19 cellular contexts compared by ENCODE assay signal in the genomic region with DNA sequence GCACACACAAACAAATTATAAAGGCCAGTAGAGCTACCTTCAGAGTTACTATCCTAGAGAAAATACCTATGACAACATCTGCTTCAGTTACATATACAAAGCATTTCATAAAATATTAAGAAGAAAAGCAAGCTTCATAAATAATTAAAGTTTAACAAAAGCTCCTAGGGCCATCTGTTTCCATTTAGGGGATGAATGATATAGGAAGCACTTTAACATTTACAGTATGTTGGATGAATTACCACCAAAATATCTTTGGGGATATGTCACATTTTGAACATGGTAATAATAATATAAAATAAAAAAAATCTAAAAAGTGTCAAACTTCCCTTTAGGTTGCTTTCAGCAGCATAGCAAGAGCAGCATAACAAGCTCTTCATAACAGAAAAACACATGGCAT.
"Had no signal": no experiment of that assay in that cellular context is flagged by ENCODE, and none has a peak within 500 bp of the region (broad histone marks: within the 10 kb centered on the region; RNA-seq: fewer than 3 reads in every experiment).

No MANE protein-coding gene starts in this region.

- H2AFZ ChIP-seq: parathyroid adenoma had no signal

- ATAC-seq: gastroesophageal sphincter; left colon; psoas muscle; sciatic nerve; stimulated activated memory B cell treated with anti-CD40 and anti-IgM and Interleukin-4, amounts not matched to agents 10 μg/mL and 1 μg/mL and 100 μg/mL, for 72 hours; upper lobe of right lung had no signal

- H3K4me3 ChIP-seq: gastroesophageal sphincter, psoas muscle, spleen, tibial nerve, upper lobe of right lung had no signal

- H3K79me2 ChIP-seq: parathyroid adenoma had no signal

- H3K27me3 ChIP-seq: gastroesophageal sphincter, spleen, tibial nerve, upper lobe of right lung had no signal

- H3K9ac ChIP-seq: parathyroid adenoma had no signal

- DNase-seq: cerebellar nuclear complex; dermis blood vessel endothelial cell; head of caudate nucleus; hippocampal formation; left colon; mesendoderm; naive B cell; nephron progenitor cell; psoas muscle; spleen; stimulated activated CD4-positive, alpha-beta T cell treated with anti-CD3 and anti-CD28 coated beads, Interleukin-15, amount 100 ng/mL, for 24 hours; stimulated activated CD4-positive, alpha-beta T cell treated with anti-CD3 and anti-CD28 coated beads, Interleukin-1b, Interleukin-23, amount 100 ng/mL, for 48 hours; stimulated activated CD4-positive, alpha-beta T cell treated with anti-CD3 and anti-CD28 coated beads, Interleukin-4, amount 100 ng/mL, for 24 hours; upper lobe of right lung had no signal

- H3K9me3 ChIP-seq: gastroesophageal sphincter, psoas muscle, upper lobe of right lung had no signal

- H3K27ac ChIP-seq: gastroesophageal sphincter, parathyroid adenoma, psoas muscle, spleen, tibial nerve, upper lobe of right lung had no signal

- H3K4me1 ChIP-seq: psoas muscle, upper lobe of right lung had no signal
